ENCODE assay signal across 10 cellular contexts in genomic region chr11:13205446-13205845, GRCh38.
DNase-seq lines count a peak whose midpoint lies in the region; ATAC-seq, FAIRE-seq and TF ChIP-seq lines count a peak whose summit lies in the region.
"Had no signal": no experiment of that assay in that cellular context is flagged by ENCODE, and none has a peak within 500 bp of the region (broad histone marks: within the 10 kb centered on the region; RNA-seq: fewer than 3 reads in every experiment).

No MANE protein-coding gene starts in this region.

- H3K4me1 ChIP-seq in endodermal cell (ENCODE audit: control insufficient read depth, insufficient read depth, low read length) (peaks cover 3% of the 10 kb centered on the region), gastroesophageal sphincter (peaks cover 0 to 18% (median 7%) of the 10 kb centered on the region in 3 donors)

- no peak for TF ChIP-seq EP300 in gastroesophageal sphincter (IDR thresholded peaks at IDR 0.05)

- H3K4me3 Mint-ChIP-seq in endodermal cell, result no peak overlapping the region
- H3K4me3 Mint-ChIP-seq: activated naive CD8-positive, alpha-beta T cell treated with anti-CD3 and anti-CD28 coated beads for 36 hours had no signal

- H3K4me3 ChIP-seq in endodermal cell (ENCODE audit: low read length) (no peak overlapping the region), gastroesophageal sphincter (no peak overlapping the region)

- DNase-seq in GM18507 (ENCODE audit: extremely low spot score, insufficient read length, low read depth) (no peak), endodermal cell (no peak), NCI-H446 (lab: John Stamatoyannopoulos, UW) (no peak), NCI-H146 (lab: John Stamatoyannopoulos, UW) (no peak)
- DNase-seq: activated naive CD8-positive, alpha-beta T cell treated with anti-CD3 and anti-CD28 coated beads for 36 hours; NCI-H2171 treated with DMSO at 0.1 percent for 48 hours had no signal

- H3K27me3 ChIP-seq in endodermal cell (ENCODE audit: control insufficient read depth, insufficient read depth, low read length, poor library complexity, severe bottlenecking) (no peaks in the 10 kb centered on the region), gastroesophageal sphincter (no peaks in the 10 kb centered on the region)

- H3K27me3 Mint-ChIP-seq in endodermal cell (ENCODE audit: insufficient read depth), result no peaks in the 10 kb centered on the region
- H3K27me3 Mint-ChIP-seq: activated naive CD8-positive, alpha-beta T cell treated with anti-CD3 and anti-CD28 coated beads for 36 hours had no signal

- TF ChIP-seq CTCF in endodermal cell (conservative IDR thresholded peaks at IDR 0.05), result no peak
- no peak for TF ChIP-seq CTCF in gastroesophageal sphincter (IDR thresholded peaks at IDR 0.05)

- no peaks in the 10 kb centered on the region for H3K36me3 Mint-ChIP-seq in endodermal cell (ENCODE audit: low read depth)
- H3K36me3 Mint-ChIP-seq: activated naive CD8-positive, alpha-beta T cell treated with anti-CD3 and anti-CD28 coated beads for 36 hours had no signal

- H3K27ac Mint-ChIP-seq in endodermal cell, result peak overlapping the region; percentile 80
- H3K27ac Mint-ChIP-seq: activated naive CD8-positive, alpha-beta T cell treated with anti-CD3 and anti-CD28 coated beads for 36 hours had no signal

- peak overlapping the region; percentile 50 for H3K27ac ChIP-seq in endodermal cell (ENCODE audit: low read depth, low read length)
- no peak overlapping the region for H3K27ac ChIP-seq in gastroesophageal sphincter

- H3K9me3 ChIP-seq in endodermal cell (ENCODE audit: control insufficient read depth, low read length) (peaks cover 9% of the 10 kb centered on the region), gastroesophageal sphincter (peaks cover 0 to 4% (median 0%) of the 10 kb centered on the region in 3 donors)

- FAIRE-seq in GM18507 (lab: Jason Lieb, UNC), result peak; percentile 39

- no peak for TF ChIP-seq POLR2A in gastroesophageal sphincter (IDR thresholded peaks at IDR 0.05)

- H3K9ac ChIP-seq in endodermal cell (ENCODE audit: extremely low read depth, low read length, poor library complexity, severe bottlenecking), result no peak overlapping the region

- peaks cover 9% of the 10 kb centered on the region for H3K9me3 Mint-ChIP-seq in endodermal cell
- H3K9me3 Mint-ChIP-seq: activated naive CD8-positive, alpha-beta T cell treated with anti-CD3 and anti-CD28 coated beads for 36 hours had no signal

- H3K36me3 ChIP-seq in endodermal cell (ENCODE audit: control insufficient read depth, insufficient read depth, low read length) (no peaks in the 10 kb centered on the region), gastroesophageal sphincter (no peaks in the 10 kb centered on the region)

- peaks cover 25% of the 10 kb centered on the region for H3K4me1 Mint-ChIP-seq in endodermal cell

- ATAC-seq in GM21576 (IDR thresholded peaks at IDR 0.05; ENCODE audit: unreplicated experiment), result peak; percentile 70
- peak; percentile 64 for ATAC-seq in HG03442 (IDR thresholded peaks at IDR 0.05; ENCODE audit: unreplicated experiment)
- no peak for ATAC-seq in gastroesophageal sphincter
- no peak for ATAC-seq in activated CD4-positive, CD25-positive, alpha-beta regulatory T cell treated with anti-CD3 and anti-CD28 coated beads, Interleukin-2, amount 50 U/mL, for 24 hours

- WGBS in endodermal cell (ENCODE audit: insufficient coverage in 1 of 2, insufficient read length in 1 of 2), 2 experiments, result 56 to 75% methylated on average over 2 of the region's 2 CpGs
- 58 to 77% methylated on average over 2 of the region's 2 CpGs for WGBS in gastroesophageal sphincter (ENCODE audit: low coverage in 1 of 2), 2 donors

Comparison
In these comparisons a context has a peak if more than half of its experiments do, and no peak if none do; other contexts are left out.
1. ATAC-seq: peak in GM21576 (single experiment) and HG03442 (single experiment); none in gastroesophageal sphincter (single experiment) and activated CD4-positive, CD25-positive, alpha-beta regulatory T cell treated with anti-CD3 and anti-CD28 coated beads, Interleukin-2, amount 50 U/mL, for 24 hours (0 of 2).